ENCODE assay signal across 11 cellular contexts in genomic region chr6:151627689-151628444, GRCh38.
DNase-seq lines count a peak whose midpoint lies in the region; ATAC-seq, FAIRE-seq and TF ChIP-seq lines count a peak whose summit lies in the region.
"Had no signal": no experiment of that assay in that cellular context is flagged by ENCODE, and none has a peak within 500 bp of the region (broad histone marks: within the 10 kb centered on the region; RNA-seq: fewer than 3 reads in every experiment).

No MANE protein-coding gene starts in this region.

- no peak overlapping the region for H3K27ac ChIP-seq in A673 (ENCODE audit: low read depth, low read length, poor library complexity, severe bottlenecking)
- H3K27ac ChIP-seq: BLaER1, neutrophil had no signal

- TF ChIP-seq POLR2A in GM12892 (IDR thresholded peaks at IDR 0.05; ENCODE audit: low read depth, low read length) = no peak

- POLR2A ChIA-PET in A673 (lab: Charles Lee; ENCODE audit: low non-redundant PET) = no interaction called here

- H3K4me1 Mint-ChIP-seq in nephron progenitor cell = no peaks in the 10 kb centered on the region
- H3K4me1 Mint-ChIP-seq: brain had no signal

- H3K27ac Mint-ChIP-seq in nephron progenitor cell = no peak overlapping the region
- H3K27ac Mint-ChIP-seq: brain had no signal

- H3K9me3 ChIP-seq in A673 (ENCODE audit: low read depth, low read length, poor library complexity, severe bottlenecking) = no peaks in the 10 kb centered on the region
- H3K9me3 ChIP-seq: BLaER1, neutrophil had no signal

- H3K36me3 Mint-ChIP-seq in nephron progenitor cell (ENCODE audit: low read depth) = no peaks in the 10 kb centered on the region
- H3K36me3 Mint-ChIP-seq: brain had no signal

- no peak for TF ChIP-seq EP300 in Ishikawa (IDR thresholded peaks at IDR 0.05; ENCODE audit: borderline replicate concordance)

- peak; percentile 72 for ATAC-seq in GM21360 (IDR thresholded peaks at IDR 0.05; ENCODE audit: unreplicated experiment)

- TF ChIP-seq RAD21 in Ishikawa (IDR thresholded peaks at IDR 0.05; ENCODE audit: low read depth) = no peak

- H3K27me3 ChIP-seq in A673 (replicated peaks; ENCODE audit: insufficient read depth, low read depth, low read length, poor library complexity) = no peaks in the 10 kb centered on the region
- H3K27me3 ChIP-seq: BLaER1, neutrophil had no signal

- H3K9me3 Mint-ChIP-seq in nephron progenitor cell = no peaks in the 10 kb centered on the region
- H3K9me3 Mint-ChIP-seq: brain had no signal

- no peaks in the 10 kb centered on the region for H3K27me3 Mint-ChIP-seq in nephron progenitor cell (ENCODE audit: low read depth, poor library complexity)

- H3K36me3 ChIP-seq in A673 (ENCODE audit: insufficient read depth, low read length, poor library complexity, severe bottlenecking) = no peaks in the 10 kb centered on the region
- H3K36me3 ChIP-seq: BLaER1, neutrophil had no signal

- FAIRE-seq in endometrium (lab: Jason Lieb, UNC) (peak; percentile 71), GM12892 (lab: Jason Lieb, UNC) (no peak)

- CTCF ChIA-PET in A673 (lab: Charles Lee) = no interaction called here

- DNase-seq in A673 (ENCODE audit: low spot score) (peak; percentile 38), NAMALWA (ENCODE audit: low spot score) (no peak), posterior cingulate gyrus (no peak), GM12892 (ENCODE audit: insufficient read length) (no peak), nephron progenitor cell (no peak)

- no TSS peak for BruUV-seq in A673 (replicated peaks; lab: Mats Ljungman, UMichigan)

- H3K4me1 ChIP-seq in A673 (ENCODE audit: insufficient read depth, low read length, poor library complexity, severe bottlenecking) = no peaks in the 10 kb centered on the region
- H3K4me1 ChIP-seq: BLaER1 had no signal

- intact Hi-C loops in A673 (cut with micrococcal nuclease; ENCODE audit: unreplicated experiment) = no loop called here
- intact Hi-C loops in posterior cingulate gyrus (cut with DNase I) = no loop called here

- H3K4me3 Mint-ChIP-seq in nephron progenitor cell = no peak overlapping the region

- no peak overlapping the region for H3K4me3 ChIP-seq in A673 (ENCODE audit: low read depth, low read length, poor library complexity, severe bottlenecking)
- H3K4me3 ChIP-seq: BLaER1 had no signal

- no peak for TF ChIP-seq CTCF in A673 (conservative IDR thresholded peaks at IDR 0.05; ENCODE audit: low read depth, low read length)
- no peak for TF ChIP-seq CTCF in nephron progenitor cell (IDR thresholded peaks at IDR 0.05)

TF ChIP-seq in Ishikawa, 13 proteins besides CTCF, POLR2A, EP300 and RAD21:
- no peak for TF ChIP-seq ZBTB7A (IDR thresholded peaks at IDR 0.05; ENCODE audit: low read depth)
- TF ChIP-seq, protein P1, sequence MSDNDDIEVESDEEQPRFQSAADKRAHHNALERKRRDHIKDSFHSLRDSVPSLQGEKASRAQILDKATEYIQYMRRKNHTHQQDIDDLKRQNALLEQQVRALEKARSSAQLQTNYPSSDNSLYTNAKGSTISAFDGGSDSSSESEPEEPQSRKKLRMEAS (IDR thresholded peaks at IDR 0.05) = peak; percentile 47; the same call in 1 of the 2 replicates
- no peak for TF ChIP-seq TCF12 (IDR thresholded peaks at IDR 0.05; ENCODE audit: low read depth)
- no peak for TF ChIP-seq TAF1 (IDR thresholded peaks at IDR 0.05; ENCODE audit: low read depth)
- TF ChIP-seq CREB1 (IDR thresholded peaks at IDR 0.05; ENCODE audit: low read depth) = no peak
- TF ChIP-seq EGR1 (IDR thresholded peaks at IDR 0.05) = no peak
- TF ChIP-seq USF1 (IDR thresholded peaks at IDR 0.05) = no peak
- no peak for TF ChIP-seq YY1 (IDR thresholded peaks at IDR 0.05; ENCODE audit: low read depth)
- TF ChIP-seq, protein P2, sequence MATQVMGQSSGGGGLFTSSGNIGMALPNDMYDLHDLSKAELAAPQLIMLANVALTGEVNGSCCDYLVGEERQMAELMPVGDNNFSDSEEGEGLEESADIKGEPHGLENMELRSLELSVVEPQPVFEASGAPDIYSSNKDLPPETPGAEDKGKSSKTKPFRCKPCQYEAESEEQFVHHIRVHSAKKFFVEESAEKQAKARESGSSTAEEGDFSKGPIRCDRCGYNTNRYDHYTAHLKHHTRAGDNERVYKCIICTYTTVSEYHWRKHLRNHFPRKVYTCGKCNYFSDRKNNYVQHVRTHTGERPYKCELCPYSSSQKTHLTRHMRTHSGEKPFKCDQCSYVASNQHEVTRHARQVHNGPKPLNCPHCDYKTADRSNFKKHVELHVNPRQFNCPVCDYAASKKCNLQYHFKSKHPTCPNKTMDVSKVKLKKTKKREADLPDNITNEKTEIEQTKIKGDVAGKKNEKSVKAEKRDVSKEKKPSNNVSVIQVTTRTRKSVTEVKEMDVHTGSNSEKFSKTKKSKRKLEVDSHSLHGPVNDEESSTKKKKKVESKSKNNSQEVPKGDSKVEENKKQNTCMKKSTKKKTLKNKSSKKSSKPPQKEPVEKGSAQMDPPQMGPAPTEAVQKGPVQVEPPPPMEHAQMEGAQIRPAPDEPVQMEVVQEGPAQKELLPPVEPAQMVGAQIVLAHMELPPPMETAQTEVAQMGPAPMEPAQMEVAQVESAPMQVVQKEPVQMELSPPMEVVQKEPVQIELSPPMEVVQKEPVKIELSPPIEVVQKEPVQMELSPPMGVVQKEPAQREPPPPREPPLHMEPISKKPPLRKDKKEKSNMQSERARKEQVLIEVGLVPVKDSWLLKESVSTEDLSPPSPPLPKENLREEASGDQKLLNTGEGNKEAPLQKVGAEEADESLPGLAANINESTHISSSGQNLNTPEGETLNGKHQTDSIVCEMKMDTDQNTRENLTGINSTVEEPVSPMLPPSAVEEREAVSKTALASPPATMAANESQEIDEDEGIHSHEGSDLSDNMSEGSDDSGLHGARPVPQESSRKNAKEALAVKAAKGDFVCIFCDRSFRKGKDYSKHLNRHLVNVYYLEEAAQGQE (IDR thresholded peaks at IDR 0.05; ENCODE audit: low read depth) = no peak
- peak; percentile 63 for TF ChIP-seq NFIC (IDR thresholded peaks at IDR 0.05)
- TF ChIP-seq TEAD4 (IDR thresholded peaks at IDR 0.05) = peak; percentile 7; the same call in 1 of the 2 replicates
- no peak for TF ChIP-seq FOXM1 (IDR thresholded peaks at IDR 0.05; ENCODE audit: borderline replicate concordance, low read depth)
- TF ChIP-seq CEBPB (IDR thresholded peaks at IDR 0.05) = no peak
